1 cellular context compared by ENCODE assay signal in genomic region chr1:61042679-61043009, GRCh38.
TF ChIP-seq lines count a peak whose summit lies in the region.

No MANE protein-coding gene starts in this region.

TF ChIP-seq in GM12878, 131 proteins besides CTCF, POLR2A, EP300 and RAD21 (continued from another document):
- no peak for TF ChIP-seq CEBPZ (IDR thresholded peaks at IDR 0.05; ENCODE audit: low read depth, low read length)
- no peak for TF ChIP-seq FOXK2 (IDR thresholded peaks at IDR 0.05)
- TF ChIP-seq MYB (IDR thresholded peaks at IDR 0.05; ENCODE audit: borderline replicate concordance, low read depth, low read length), result no peak
- no peak for TF ChIP-seq ZBED1 (IDR thresholded peaks at IDR 0.05; ENCODE audit: borderline replicate concordance)
- TF ChIP-seq TCF3 (IDR thresholded peaks at IDR 0.05; ENCODE audit: borderline replicate concordance, insufficient read depth, low read depth, low read length), result no peak
- TF ChIP-seq EZH2 (IDR thresholded peaks at IDR 0.05; ENCODE audit: borderline replicate concordance, control insufficient read depth, low read depth, low read length), result no peak
- no peak for TF ChIP-seq E4F1 (IDR thresholded peaks at IDR 0.05; ENCODE audit: borderline replicate concordance, partially characterized antibody)
- TF ChIP-seq EED (IDR thresholded peaks at IDR 0.05; ENCODE audit: low read depth), result no peak
- no peak for TF ChIP-seq ZSCAN29 (IDR thresholded peaks at IDR 0.05)
- no peak for TF ChIP-seq RBBP5 (conservative IDR thresholded peaks at IDR 0.05)
- no peak for TF ChIP-seq CBFB (IDR thresholded peaks at IDR 0.05; ENCODE audit: low read depth)
- no peak for TF ChIP-seq ZBTB40 (IDR thresholded peaks at IDR 0.05; ENCODE audit: borderline replicate concordance)
- no peak for TF ChIP-seq CREM (IDR thresholded peaks at IDR 0.05; ENCODE audit: low read depth)
- no peak for TF ChIP-seq ZNF274 (IDR thresholded peaks at IDR 0.05; ENCODE audit: insufficient read depth, insufficient read length)
- TF ChIP-seq TCF7 (IDR thresholded peaks at IDR 0.05; ENCODE audit: borderline replicate concordance), result no peak
- no peak for TF ChIP-seq HCFC1 (IDR thresholded peaks at IDR 0.05; ENCODE audit: low read length)
- TF ChIP-seq, protein P1, sequence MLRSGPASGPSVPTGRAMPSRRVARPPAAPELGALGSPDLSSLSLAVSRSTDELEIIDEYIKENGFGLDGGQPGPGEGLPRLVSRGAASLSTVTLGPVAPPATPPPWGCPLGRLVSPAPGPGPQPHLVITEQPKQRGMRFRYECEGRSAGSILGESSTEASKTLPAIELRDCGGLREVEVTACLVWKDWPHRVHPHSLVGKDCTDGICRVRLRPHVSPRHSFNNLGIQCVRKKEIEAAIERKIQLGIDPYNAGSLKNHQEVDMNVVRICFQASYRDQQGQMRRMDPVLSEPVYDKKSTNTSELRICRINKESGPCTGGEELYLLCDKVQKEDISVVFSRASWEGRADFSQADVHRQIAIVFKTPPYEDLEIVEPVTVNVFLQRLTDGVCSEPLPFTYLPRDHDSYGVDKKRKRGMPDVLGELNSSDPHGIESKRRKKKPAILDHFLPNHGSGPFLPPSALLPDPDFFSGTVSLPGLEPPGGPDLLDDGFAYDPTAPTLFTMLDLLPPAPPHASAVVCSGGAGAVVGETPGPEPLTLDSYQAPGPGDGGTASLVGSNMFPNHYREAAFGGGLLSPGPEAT (IDR thresholded peaks at IDR 0.05; ENCODE audit: low read depth), result no peak
- no peak for TF ChIP-seq JUNB (IDR thresholded peaks at IDR 0.05)
- TF ChIP-seq PAX8 (IDR thresholded peaks at IDR 0.05), result no peak
TF ChIP-seq in GM12878: peak in this region for 0.
